Comparison of ENCODE assay signal across 15 cellular contexts in the genomic region with DNA sequence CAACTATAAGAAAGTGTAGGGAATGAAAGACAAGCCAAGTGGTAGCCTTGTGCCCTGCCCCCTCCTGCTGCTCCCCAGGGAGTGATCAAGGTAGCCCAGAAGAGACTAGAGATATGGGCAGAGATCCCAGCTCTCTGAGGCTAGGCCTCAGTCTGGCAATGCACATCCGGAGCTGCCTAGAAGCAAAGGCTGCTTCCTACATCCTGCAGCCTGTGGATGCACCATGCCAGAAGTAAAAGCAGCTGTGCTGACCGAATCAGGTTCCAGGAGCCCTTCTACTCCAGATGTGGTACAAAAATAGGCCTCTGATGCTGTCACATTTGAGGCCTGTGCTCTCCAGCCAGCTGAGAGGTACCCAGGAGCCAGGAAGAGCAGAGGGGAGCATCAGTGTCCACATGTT. TPM values are rescaled to one million over a fixed set of nuclear protein-coding genes. Genes with fewer than 3 reads are reported as not detected.
DNase-seq lines count a peak whose midpoint lies in the region; ATAC-seq and TF ChIP-seq lines count a peak whose summit lies in the region.
"Had no signal": no experiment of that assay in that cellular context is flagged by ENCODE, and none has a peak within 500 bp of the region (broad histone marks: within the 10 kb centered on the region; RNA-seq: fewer than 3 reads in every experiment).

No MANE protein-coding gene starts in this region.

- ATAC-seq in left ventricle myocardium superior: peak; percentile 5
- ATAC-seq in left cardiac atrium: no peak
- no peak for ATAC-seq in lower lobe of right lung
- ATAC-seq in GM19328 (IDR thresholded peaks at IDR 0.05; ENCODE audit: unreplicated experiment): no peak
- no peak for ATAC-seq in upper lobe of left lung (ENCODE audit: low FRiP score in 2 of 2)

- H3K27ac ChIP-seq in lower lobe of right lung (peak overlapping the region; percentile 38), upper lobe of left lung (no peak overlapping the region)

- H3K4me3 Mint-ChIP-seq in immature natural killer cell: no peak overlapping the region
- no peak overlapping the region for H3K4me3 Mint-ChIP-seq in activated CD4-positive, alpha-beta memory T cell treated with anti-CD3 and anti-CD28 coated beads for 36 hours
- H3K4me3 Mint-ChIP-seq: CD4-positive, alpha-beta memory T cell; GM23338 had no signal

- no peak for TF ChIP-seq POLR2A in upper lobe of left lung (IDR thresholded peaks at IDR 0.05)

- no peaks in the 10 kb centered on the region for H3K27me3 Mint-ChIP-seq in immature natural killer cell (ENCODE audit: low read depth in 3 of 3)
- H3K27me3 Mint-ChIP-seq in activated CD4-positive, alpha-beta memory T cell treated with anti-CD3 and anti-CD28 coated beads for 36 hours: no peaks in the 10 kb centered on the region
- H3K27me3 Mint-ChIP-seq: CD4-positive, alpha-beta memory T cell had no signal

- H3K4me1 ChIP-seq in lower lobe of right lung (peaks cover 10% of the 10 kb centered on the region), upper lobe of left lung (peaks cover 6 to 13% (median 8%) of the 10 kb centered on the region in 4 donors)

- H3K9me3 Mint-ChIP-seq in immature natural killer cell: no peaks in the 10 kb centered on the region
- no peaks in the 10 kb centered on the region for H3K9me3 Mint-ChIP-seq in activated CD4-positive, alpha-beta memory T cell treated with anti-CD3 and anti-CD28 coated beads for 36 hours
- H3K9me3 Mint-ChIP-seq: GM23338 had no signal

- H3K36me3 ChIP-seq in lower lobe of right lung (no peaks in the 10 kb centered on the region), upper lobe of left lung (no peaks in the 10 kb centered on the region)

- WGBS in upper lobe of left lung, 2 donors: 49 to 69% methylated on average over 2 of the region's 2 CpGs

- no peaks in the 10 kb centered on the region for H3K4me1 Mint-ChIP-seq in immature natural killer cell
- H3K4me1 Mint-ChIP-seq in activated CD4-positive, alpha-beta memory T cell treated with anti-CD3 and anti-CD28 coated beads for 36 hours (ENCODE audit: low read depth): peaks cover 1% of the 10 kb centered on the region

- no peak overlapping the region for H3K27ac Mint-ChIP-seq in immature natural killer cell
- no peak overlapping the region for H3K27ac Mint-ChIP-seq in activated CD4-positive, alpha-beta memory T cell treated with anti-CD3 and anti-CD28 coated beads for 36 hours
- H3K27ac Mint-ChIP-seq: GM23338 had no signal

- DNase-seq in left ventricle myocardium superior: no peak
- no peak for DNase-seq in left cardiac atrium
- DNase-seq in choroid plexus epithelial cell (ENCODE audit: low read depth): peak; percentile 24
- no peak for DNase-seq in lower lobe of right lung
- no peak for DNase-seq in immature natural killer cell
- DNase-seq in upper lobe of left lung: no peak
- DNase-seq in activated CD4-positive, alpha-beta memory T cell treated with anti-CD3 and anti-CD28 coated beads for 36 hours: no peak
- DNase-seq: CD4-positive, alpha-beta memory T cell; GF-D8; NCI-H1436; NCI-H2081; NCI-H2227 treated with DMSO at 0.1 percent for 48 hours had no signal

- H3K4me3 ChIP-seq in choroid plexus epithelial cell (ENCODE audit: low read depth, low read length) (no peak overlapping the region), lower lobe of right lung (no peak overlapping the region), upper lobe of left lung (no peak overlapping the region)
- H3K4me3 ChIP-seq: GM23338, K562 had no signal

- TF ChIP-seq CTCF in choroid plexus epithelial cell (conservative IDR thresholded peaks at IDR 0.05; ENCODE audit: low read depth, low read length): no peak
- no peak for TF ChIP-seq CTCF in lower lobe of right lung (IDR thresholded peaks at IDR 0.05)
- no peak for TF ChIP-seq CTCF in upper lobe of left lung (IDR thresholded peaks at IDR 0.05)

- no peaks in the 10 kb centered on the region for H3K27me3 ChIP-seq in lower lobe of right lung (ENCODE audit: low read depth)
- H3K27me3 ChIP-seq in upper lobe of left lung: no peaks in the 10 kb centered on the region

- intact Hi-C loops in left ventricle myocardium superior (cut with micrococcal nuclease): loop anchor here (5.0 kb wide), 1 partner anchor 38 kb away; the partner anchor contains the start of gene INKA1
- intact Hi-C loops in left cardiac atrium (cut with DNase I): loop anchor here (5.0 to 10.0 kb wide), 3 partner anchors 38 to 67 kb away; partner anchors contain the start of gene INKA1 (in 1 of the 2)
- intact Hi-C loops in lower lobe of right lung (cut with DNase I): no loop called here
- intact Hi-C loops in activated CD4-positive, alpha-beta memory T cell treated with anti-CD3 and anti-CD28 coated beads for 36 hours (cut with micrococcal nuclease): no loop called here

- H3K36me3 Mint-ChIP-seq in immature natural killer cell: peaks cover 0 to under 1% (median 0%) of the 10 kb centered on the region in 3 donors
- peaks cover 8% of the 10 kb centered on the region for H3K36me3 Mint-ChIP-seq in activated CD4-positive, alpha-beta memory T cell treated with anti-CD3 and anti-CD28 coated beads for 36 hours
- H3K36me3 Mint-ChIP-seq: CD4-positive, alpha-beta memory T cell had no signal

- H3K9me3 ChIP-seq in lower lobe of right lung (no peaks in the 10 kb centered on the region), upper lobe of left lung (no peaks in the 10 kb centered on the region)

- TF ChIP-seq EP300 in upper lobe of left lung (IDR thresholded peaks at IDR 0.05): no peak

- CTCF ChIA-PET in activated CD4-positive, alpha-beta memory T cell treated with anti-CD3 and anti-CD28 coated beads for 36 hours (lab: Charles Lee): interaction anchor here (1.0 to 7.0 kb wide), 9 partner anchors 9 to 300 kb away, joined by 3 to 50 read pairs (median 5); partner anchors contain the start of genes CDHR4 and INKA1

- POLR2A ChIA-PET in activated CD4-positive, alpha-beta memory T cell treated with anti-CD3 and anti-CD28 coated beads for 36 hours (lab: Charles Lee): no interaction called here

RNA-seq across cellular contexts. Expression of gene TRAIP, which starts 16.0 kb away (rescaled TPM):
- 1.2 TPM for total RNA-seq in left ventricle myocardium superior
- 1 to 10 TPM; 1.4 to 1.7 TPM for total RNA-seq in left cardiac atrium
- 3.0 TPM for total RNA-seq in lower lobe of right lung
- polyA plus RNA-seq in immature natural killer cell: 1 to 10 TPM in 2 of 3 donors, not detected in 1; 1.4 to 1.5 TPM
- total RNA-seq in upper lobe of left lung: 1 to 10 TPM; 1.4 to 9.4 (median 3.5) TPM
- 10 to 100 TPM; 22.7 to 25.3 TPM for total RNA-seq in activated CD4-positive, alpha-beta memory T cell treated with anti-CD3 and anti-CD28 coated beads for 36 hours

RNA-seq across cellular contexts. Expression of gene UBA7, which starts 26.6 kb away (rescaled TPM):
- total RNA-seq in left ventricle myocardium superior (26.7 TPM), left cardiac atrium (10 to 100 TPM; 23.9 to 31.0 TPM), lower lobe of right lung (128 TPM), upper lobe of left lung (100 to 1,000 TPM in 4 of 6 donors, 10 to 100 TPM in 2; 58.8 to 330 (median 118) TPM)
- 10 to 100 TPM; 28.5 to 72.6 (median 54.7) TPM for polyA plus RNA-seq in immature natural killer cell
- total RNA-seq in activated CD4-positive, alpha-beta memory T cell treated with anti-CD3 and anti-CD28 coated beads for 36 hours: 10 to 100 TPM; 85.6 to 86.4 TPM

RNA-seq across cellular contexts. Expression of gene CAMKV, which starts 29.3 kb away (rescaled TPM):
- total RNA-seq in left ventricle myocardium superior: not detected
- not detected for total RNA-seq in left cardiac atrium
- not detected for total RNA-seq in lower lobe of right lung
- not detected for polyA plus RNA-seq in immature natural killer cell
- total RNA-seq in upper lobe of left lung: under 1 TPM in 1 of 6 donors, not detected in 5; 0.43 TPM
- total RNA-seq in activated CD4-positive, alpha-beta memory T cell treated with anti-CD3 and anti-CD28 coated beads for 36 hours: under 1 TPM; 0.39 to 0.43 TPM
- total RNA-seq: CD4-positive, alpha-beta memory T cell had no signal
- polyA plus RNA-seq: CD4-positive, alpha-beta memory T cell had no signal

RNA-seq across cellular contexts. Expression of gene INKA1, which starts 37.3 kb away (rescaled TPM):
- total RNA-seq in left ventricle myocardium superior (1.7 TPM), left cardiac atrium (1 to 10 TPM; 2.6 to 3.8 TPM), lower lobe of right lung (5.3 TPM), upper lobe of left lung (10 to 100 TPM in 2 of 6 donors, 1 to 10 TPM in 4; 5.0 to 13.6 (median 7.4) TPM)
- 1 to 10 TPM in 1 of 3 donors, not detected in 2; 1.2 TPM for polyA plus RNA-seq in immature natural killer cell
- 1 to 10 TPM; 1.0 to 1.2 TPM for total RNA-seq in activated CD4-positive, alpha-beta memory T cell treated with anti-CD3 and anti-CD28 coated beads for 36 hours

RNA-seq across cellular contexts. Expression of gene CDHR4, which starts 40.7 kb away (rescaled TPM):
- total RNA-seq in left ventricle myocardium superior: not detected
- under 1 TPM in 1 of 2 donors, not detected in 1; 0.24 TPM for total RNA-seq in left cardiac atrium
- total RNA-seq in lower lobe of right lung: 9.6 TPM
- polyA plus RNA-seq in immature natural killer cell: not detected
- total RNA-seq in upper lobe of left lung: 10 to 100 TPM in 1 of 6 donors, 1 to 10 TPM in 4, under 1 TPM in 1; 0.66 to 21.9 (median 7.0) TPM
- under 1 TPM in 1 of 2 experiments, not detected in 1; 0.22 TPM for total RNA-seq in activated CD4-positive, alpha-beta memory T cell treated with anti-CD3 and anti-CD28 coated beads for 36 hours
- total RNA-seq: K562 had no signal
- polyA plus RNA-seq: CD4-positive, alpha-beta memory T cell had no signal

Comparison
In these comparisons a context has a peak if more than half of its experiments do, and no peak if none do; other contexts are left out.
1. intact Hi-C loops: an anchor here in left ventricle myocardium superior (5.0 kb wide) and left cardiac atrium (5.0 to 10.0 kb wide); none called in lower lobe of right lung and activated CD4-positive, alpha-beta memory T cell treated with anti-CD3 and anti-CD28 coated beads for 36 hours.